21 cellular contexts compared by ENCODE assay signal in the genomic region with DNA sequence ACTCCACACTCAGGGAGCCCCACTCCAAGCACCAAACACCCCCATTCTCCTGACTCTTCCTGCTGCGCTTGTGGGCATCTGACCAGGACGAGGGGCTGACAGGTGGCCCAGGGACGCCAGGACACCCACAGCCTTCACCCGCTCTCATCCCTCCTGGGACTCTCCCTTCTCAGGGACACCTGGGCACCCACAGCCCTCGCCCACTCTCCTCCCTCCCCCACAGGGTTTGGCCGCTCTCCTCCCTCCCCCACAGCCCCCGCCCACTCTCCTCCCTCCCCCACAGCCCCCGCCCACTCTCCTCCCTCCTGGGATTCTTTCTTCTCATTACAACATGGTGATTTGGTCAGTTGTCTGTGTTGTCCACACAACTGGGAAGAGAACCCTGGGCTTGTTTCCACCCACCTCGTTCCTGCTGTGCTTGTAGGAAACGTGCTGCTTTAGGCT. TPM values are rescaled to one million over a fixed set of nuclear protein-coding genes. Genes with fewer than 3 reads are reported as not detected.
DNase-seq lines count a peak whose midpoint lies in the region; ATAC-seq and TF ChIP-seq lines count a peak whose summit lies in the region.
"Had no signal": no experiment of that assay in that cellular context is flagged by ENCODE, and none has a peak within 500 bp of the region (broad histone marks: within the 10 kb centered on the region; RNA-seq: fewer than 3 reads in every experiment).

No MANE protein-coding gene starts in this region.

- H3K9ac ChIP-seq in ES-I3 (ENCODE audit: low read depth, low read length), result peak overlapping the region; percentile 21; the same call in 1 of the 2 replicates

- no peak overlapping the region for H3K27ac ChIP-seq in HEK293 (ENCODE audit: extremely low read depth, low read depth, low read length)
- H3K27ac ChIP-seq: coronary artery, psoas muscle had no signal

- ATAC-seq in activated B cell treated with CpG ODN at 0.5 μM for 24 hours (ENCODE audit: low read depth) (no peak), HG03457 (IDR thresholded peaks at IDR 0.05; ENCODE audit: unreplicated experiment) (no peak)
- ATAC-seq: activated T-cell treated with anti-CD3 and anti-CD28 coated beads, Interleukin-2, amount 50 U/mL, for 72 hours; left lobe of liver; psoas muscle had no signal

- TF ChIP-seq CTCF in HEK293 (tag by site-specific recombination; IDR thresholded peaks at IDR 0.05) (no peak), activated B cell treated with CpG ODN at 0.5 μM for 24 hours (IDR thresholded peaks at IDR 0.05) (no peak), nephron progenitor cell (IDR thresholded peaks at IDR 0.05) (no peak)

- intact Hi-C loops in activated B cell treated with CpG ODN at 0.5 μM for 24 hours (cut with micrococcal nuclease), result no loop called here

- H3K36me3 Mint-ChIP-seq in activated B cell treated with CpG ODN at 0.5 μM for 24 hours (ENCODE audit: low read depth) (peaks cover 60% of the 10 kb centered on the region), nephron progenitor cell (ENCODE audit: low read depth) (peaks cover 52% of the 10 kb centered on the region)

- DNase-seq in activated B cell treated with CpG ODN at 0.5 μM for 24 hours (no peak), nephron progenitor cell (no peak), GF-D8 (lab: John Stamatoyannopoulos, UW) (no peak), NCI-H2227 (lab: John Stamatoyannopoulos, UW; ENCODE audit: unreplicated experiment) (no peak), NCI-H526 (lab: John Stamatoyannopoulos, UW) (no peak)
- DNase-seq: activated CD4-positive, alpha-beta T cell treated with anti-CD3 and anti-CD28 coated beads for 1 hour; activated T-cell treated with anti-CD3 and anti-CD28 coated beads, Interleukin-2, amount 50 U/mL, for 72 hours; CD8-positive, alpha-beta memory T cell; DND-41; glutamatergic neuron; KBM-7; NCI-H1694 treated with DMSO at 0.1 percent for 48 hours; NCI-H345; psoas muscle had no signal

- peaks cover 4% of the 10 kb centered on the region; the same call in 1 of the 2 replicates for H3K36me3 ChIP-seq in ES-I3 (ENCODE audit: insufficient read depth, low read length)
- H3K36me3 ChIP-seq in HEK293 (ENCODE audit: control insufficient read depth in 2 of 2, insufficient read depth in 1 of 2, low read length in 2 of 2), result peaks cover 0 to 29% of the 10 kb centered on the region in 2 experiments; a peak in 1 of 3 replicates

- H3K4me3 Mint-ChIP-seq in activated B cell treated with CpG ODN at 0.5 μM for 24 hours (no peak overlapping the region), nephron progenitor cell (no peak overlapping the region)
- H3K4me3 Mint-ChIP-seq: activated naive CD8-positive, alpha-beta T cell; activated T-cell treated with anti-CD3 and anti-CD28 coated beads, Interleukin-2, amount 50 U/mL, for 72 hours; CD8-positive, alpha-beta memory T cell; neural crest cell had no signal

- CTCF ChIA-PET in HEK293 (lab: Yijun Ruan, JAX) (interaction anchor here (1.3 kb wide), 1 partner anchor 19 kb away, joined by 5 read pairs; no protein-coding TSS in a partner anchor), activated B cell treated with CpG ODN at 0.5 μM for 24 hours (lab: Charles Lee) (interaction anchor here (0.9 kb wide), 1 partner anchor 282 kb away, joined by 4 read pairs; no protein-coding TSS in a partner anchor)

- H3K4me1 ChIP-seq in ES-I3 (ENCODE audit: insufficient read depth, low read length) (peaks cover 20% of the 10 kb centered on the region), HEK293 (ENCODE audit: control insufficient read depth, insufficient read depth, low read length) (no peaks in the 10 kb centered on the region)
- H3K4me1 ChIP-seq: psoas muscle had no signal

- H3K27ac Mint-ChIP-seq in activated B cell treated with CpG ODN at 0.5 μM for 24 hours, result peak overlapping the region; percentile 56
- peak overlapping the region; percentile 96 for H3K27ac Mint-ChIP-seq in nephron progenitor cell
- H3K27ac Mint-ChIP-seq: activated naive CD8-positive, alpha-beta T cell; activated T-cell treated with anti-CD3 and anti-CD28 coated beads, Interleukin-2, amount 50 U/mL, for 72 hours; CD8-positive, alpha-beta memory T cell had no signal

- H3K4me1 Mint-ChIP-seq in activated B cell treated with CpG ODN at 0.5 μM for 24 hours (peaks cover 47% of the 10 kb centered on the region), nephron progenitor cell (peaks cover 29% of the 10 kb centered on the region)
- H3K4me1 Mint-ChIP-seq: CD8-positive, alpha-beta memory T cell; neural crest cell had no signal

- H3K9me3 ChIP-seq in ES-I3 (ENCODE audit: control insufficient read depth, insufficient read depth, low read length), result peaks cover 4% of the 10 kb centered on the region; the same call in 1 of the 2 replicates
- H3K9me3 ChIP-seq in HEK293 (ENCODE audit: control insufficient read depth, insufficient read depth, low read depth, low read length), result no peaks in the 10 kb centered on the region
- H3K9me3 ChIP-seq: psoas muscle had no signal

- H3K9me3 Mint-ChIP-seq in activated B cell treated with CpG ODN at 0.5 μM for 24 hours (peaks cover 4% of the 10 kb centered on the region), nephron progenitor cell (peaks cover 15% of the 10 kb centered on the region)

- H3K27me3 Mint-ChIP-seq in activated B cell treated with CpG ODN at 0.5 μM for 24 hours (no peaks in the 10 kb centered on the region), nephron progenitor cell (ENCODE audit: low read depth, poor library complexity) (peaks cover 4% of the 10 kb centered on the region)
- H3K27me3 Mint-ChIP-seq: activated naive CD8-positive, alpha-beta T cell; CD8-positive, alpha-beta memory T cell had no signal

- H3K4me3 ChIP-seq in HEK293 (ENCODE audit: low read depth, low read length), result no peak overlapping the region
- H3K4me3 ChIP-seq: coronary artery, psoas muscle had no signal

- POLR2A ChIA-PET in HEK293 (lab: Yijun Ruan, JAX), result no interaction called here
- POLR2A ChIA-PET in activated B cell treated with CpG ODN at 0.5 μM for 24 hours (lab: Charles Lee), result no interaction called here

TF ChIP-seq in HEK293, 187 proteins besides CTCF, POLR2A, EP300 and RAD21:
- no peak for TF ChIP-seq ZNF433 (tag by site-specific recombination; IDR thresholded peaks at IDR 0.05; ENCODE audit: low read depth)
- peak; percentile 91 for TF ChIP-seq KLF1 (tag by site-specific recombination; IDR thresholded peaks at IDR 0.05)
- TF ChIP-seq, protein P1, sequence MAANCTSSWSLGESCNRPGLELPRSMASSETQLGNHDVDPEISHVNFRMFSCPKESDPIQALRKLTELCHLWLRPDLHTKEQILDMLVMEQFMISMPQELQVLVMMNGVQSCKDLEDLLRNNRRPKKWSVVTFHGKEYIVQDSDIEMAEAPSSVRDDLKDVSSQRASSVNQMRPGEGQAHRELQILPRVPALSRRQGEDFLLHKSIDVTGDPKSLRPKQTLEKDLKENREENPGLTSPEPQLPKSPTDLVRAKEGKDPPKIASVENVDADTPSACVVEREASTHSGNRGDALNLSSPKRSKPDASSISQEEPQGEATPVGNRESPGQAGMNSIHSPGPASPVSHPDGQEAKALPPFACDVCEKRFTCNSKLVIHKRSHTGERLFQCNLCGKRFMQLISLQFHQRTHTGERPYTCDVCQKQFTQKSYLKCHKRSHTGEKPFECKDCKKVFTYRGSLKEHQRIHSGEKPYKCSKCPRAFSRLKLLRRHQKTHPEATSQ (tag by site-specific recombination; IDR thresholded peaks at IDR 0.05), result no peak
- TF ChIP-seq ZFHX2 (tag by site-specific recombination; conservative IDR thresholded peaks at IDR 0.05), result peak; percentile 84
- TF ChIP-seq, protein P2, sequence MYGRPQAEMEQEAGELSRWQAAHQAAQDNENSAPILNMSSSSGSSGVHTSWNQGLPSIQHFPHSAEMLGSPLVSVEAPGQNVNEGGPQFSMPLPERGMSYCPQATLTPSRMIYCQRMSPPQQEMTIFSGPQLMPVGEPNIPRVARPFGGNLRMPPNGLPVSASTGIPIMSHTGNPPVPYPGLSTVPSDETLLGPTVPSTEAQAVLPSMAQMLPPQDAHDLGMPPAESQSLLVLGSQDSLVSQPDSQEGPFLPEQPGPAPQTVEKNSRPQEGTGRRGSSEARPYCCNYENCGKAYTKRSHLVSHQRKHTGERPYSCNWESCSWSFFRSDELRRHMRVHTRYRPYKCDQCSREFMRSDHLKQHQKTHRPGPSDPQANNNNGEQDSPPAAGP (tag by site-specific recombination; IDR thresholded peaks at IDR 0.05), result 0 out of 2 replicates have a peak, but pooled peaks have one; percentile 35
- TF ChIP-seq EGR2 (tag by site-specific recombination; IDR thresholded peaks at IDR 0.05; ENCODE audit: low read depth), result peak; percentile 86

RNA-seq across cellular contexts. Expression of a gene that starts 43.4 kb away (rescaled TPM):
- total RNA-seq in activated B cell treated with CpG ODN at 0.5 μM for 24 hours, result 12.8 and 13.6 TPM in 2 replicates
